Comparison of ENCODE assay signal across 8 cellular contexts in genomic region chr17:19646788-19647696, GRCh38. TPM values are rescaled to one million over a fixed set of nuclear protein-coding genes. Genes with fewer than 3 reads are reported as not detected.
DNase-seq lines count a peak whose midpoint lies in the region; ATAC-seq and TF ChIP-seq lines count a peak whose summit lies in the region.

No MANE protein-coding gene starts in this region.

- peak overlapping the region; percentile 91 to 99 (median 96) for H3K4me3 Mint-ChIP-seq in naive thymus-derived CD4-positive, alpha-beta T cell

- no peaks in the 10 kb centered on the region for H3K79me2 ChIP-seq in OCI-LY3 (ENCODE audit: low read length)

- H3K27ac ChIP-seq in OCI-LY3 (ENCODE audit: low read length), result no peak overlapping the region
- peak overlapping the region; percentile 67 for H3K27ac ChIP-seq in naive thymus-derived CD4-positive, alpha-beta T cell (ENCODE audit: low read depth, low read length)

- H3K4me1 Mint-ChIP-seq in naive thymus-derived CD4-positive, alpha-beta T cell, result peaks cover 29 to 49% (median 44%) of the 10 kb centered on the region in 7 donors

- no peaks in the 10 kb centered on the region for H4K20me1 ChIP-seq in OCI-LY3 (ENCODE audit: insufficient read depth, low read length)

- CTCF ChIA-PET in HEK293T (lab: Yijun Ruan, JAX), result interaction anchor here (0.6 to 3.5 kb wide), 12 partner anchors 16 to 284 kb away, joined by 3 to 13 read pairs (median 4); partner anchors contain the start of gene B9D1
- CTCF ChIA-PET in naive thymus-derived CD4-positive, alpha-beta T cell (lab: Charles Lee), result interaction anchor here (0.6 to 2.1 kb wide), 8 partner anchors 25 to 363 kb away, joined by 3 to 9 read pairs (median 3); no protein-coding TSS in a partner anchor

- H3K4me2 ChIP-seq in OCI-LY3 (ENCODE audit: low read length), result peak overlapping the region; percentile 73

- H3K36me3 ChIP-seq in OCI-LY3 (replicated peaks; ENCODE audit: low read depth, low read length), result no peaks in the 10 kb centered on the region
- peaks cover 0 to 5% (median 0%) of the 10 kb centered on the region in 3 experiments for H3K36me3 ChIP-seq in naive thymus-derived CD4-positive, alpha-beta T cell (ENCODE audit: control insufficient read depth in 2 of 3, insufficient read depth in 3 of 3, low read length in 3 of 3)

- H3K9me3 Mint-ChIP-seq in naive thymus-derived CD4-positive, alpha-beta T cell, result peaks cover 0 to 1% (median 0%) of the 10 kb centered on the region in 11 donors

- intact Hi-C loops in naive thymus-derived CD4-positive, alpha-beta T cell (cut with micrococcal nuclease), result loop anchor here (1.0 to 10.0 kb wide), 7 partner anchors 75 to 792 kb away; partner anchors contain the start of genes AKAP10 (in 1 of the 2), B9D1 (in 1 of the 2), MAPK7 (in 1 of the 2) and PRPSAP2 (in 1 of the 2)

- peaks cover 6% of the 10 kb centered on the region for H3K4me1 ChIP-seq in OCI-LY3 (ENCODE audit: low read length)
- peaks cover 0 to 6% of the 10 kb centered on the region in 2 donors for H3K4me1 ChIP-seq in naive thymus-derived CD4-positive, alpha-beta T cell (ENCODE audit: control insufficient read depth in 2 of 2, insufficient read depth in 2 of 2, low read length in 2 of 2)

- H3K9me3 ChIP-seq in OCI-LY3 (ENCODE audit: insufficient read depth, low read length), result no peaks in the 10 kb centered on the region
- no peaks in the 10 kb centered on the region for H3K9me3 ChIP-seq in naive thymus-derived CD4-positive, alpha-beta T cell (ENCODE audit: control insufficient read depth in 2 of 3, low read length in 3 of 3)

- no peak for TF ChIP-seq CTCF in OCI-LY3 (IDR thresholded peaks at IDR 0.05; ENCODE audit: low read depth, low read length)

- no peaks in the 10 kb centered on the region for H3K27me3 ChIP-seq in OCI-LY3 (ENCODE audit: low read depth, low read length)
- H3K27me3 ChIP-seq in naive thymus-derived CD4-positive, alpha-beta T cell (ENCODE audit: control insufficient read depth in 2 of 2, insufficient read depth in 2 of 2, low read length in 2 of 2), result no peaks in the 10 kb centered on the region

- H3K27me3 Mint-ChIP-seq in naive thymus-derived CD4-positive, alpha-beta T cell, result peaks cover 0 to 24% (median 0%) of the 10 kb centered on the region in 5 donors

- no peak overlapping the region for H2AFZ ChIP-seq in OCI-LY3 (ENCODE audit: low read depth, low read length)

- peaks cover 0 to 3% (median 3%) of the 10 kb centered on the region in 5 donors for H3K36me3 Mint-ChIP-seq in naive thymus-derived CD4-positive, alpha-beta T cell

- DNase-seq in HEK293T (ENCODE audit: extremely low spot score), result no peak
- DNase-seq in dermis microvascular lymphatic vessel endothelial cell (ENCODE audit: low read depth in 2 of 2), result peak; percentile 17 to 54
- DNase-seq in naive thymus-derived CD4-positive, alpha-beta T cell, result peak in 2 of 9 donors; percentile 2 to 9
- DNase-seq in DMS 273 (lab: John Stamatoyannopoulos, UW; ENCODE audit: unreplicated experiment), result no peak
- no peak for DNase-seq in AG08395 (ENCODE audit: low spot score)
- DNase-seq in amygdala (lab: John Stamatoyannopoulos, UW), result no peak

- no peak for ATAC-seq in naive thymus-derived CD4-positive, alpha-beta T cell
- ATAC-seq in GM18517 (IDR thresholded peaks at IDR 0.05; ENCODE audit: unreplicated experiment), result no peak

- peak overlapping the region; percentile 79; the same call in 1 of the 2 replicates for H3K9ac ChIP-seq in OCI-LY3 (ENCODE audit: low read length)

- POLR2A ChIA-PET in HEK293T (lab: Yijun Ruan, JAX), result interaction anchor here (0.5 to 4.3 kb wide), 27 partner anchors 10 to 402 kb away, joined by 3 to 34 read pairs (median 11); partner anchors contain the start of genes B9D1 and SLC47A1
- POLR2A ChIA-PET in naive thymus-derived CD4-positive, alpha-beta T cell (lab: Charles Lee), result interaction anchor here (0.6 to 2.5 kb wide), 10 partner anchors 9 to 331 kb away, joined by 3 to 17 read pairs (median 7); partner anchors contain the start of genes AKAP10 and MAPK7

- H3K4me3 ChIP-seq in OCI-LY3 (ENCODE audit: low read length), result 0 out of 2 replicates have a peak overlapping the region, but pooled peaks have one; percentile 84
- H3K4me3 ChIP-seq in naive thymus-derived CD4-positive, alpha-beta T cell (ENCODE audit: low read length), result no peak overlapping the region

- H3K27ac Mint-ChIP-seq in naive thymus-derived CD4-positive, alpha-beta T cell, result peak overlapping the region; percentile 93 to 98 (median 94)

TF ChIP-seq in HEK293T, 16 proteins besides CTCF, POLR2A, EP300 and RAD21:
- TF ChIP-seq FOXM1 (IDR thresholded peaks at IDR 0.05; ENCODE audit: borderline replicate concordance), result no peak
- TF ChIP-seq PKNOX1 (IDR thresholded peaks at IDR 0.05), result peak; percentile 21; the same call in 1 of the 2 replicates
- no peak for TF ChIP-seq FOXK2 (IDR thresholded peaks at IDR 0.05)
- TF ChIP-seq CTBP1 (IDR thresholded peaks at IDR 0.05; ENCODE audit: borderline replicate concordance), result no peak
TF ChIP-seq in HEK293T: peak in this region for 1.

RNA-seq across cellular contexts. Expression of gene ALDH3A2, which starts 1.5 kb away (rescaled TPM):
- total RNA-seq in dermis microvascular lymphatic vessel endothelial cell, result 23.6 and 43.9 TPM in 2 replicates
- total RNA-seq in naive thymus-derived CD4-positive, alpha-beta T cell, result 10 to 100 TPM; 26.3 to 53.4 (median 32.4) TPM
- 10 to 100 TPM; 25.2 to 26.2 TPM for polyA plus RNA-seq in naive thymus-derived CD4-positive, alpha-beta T cell

Comparison
In these comparisons a context has a peak if more than half of its experiments do, and no peak if none do; other contexts are left out.
1. DNase-seq: peak in dermis microvascular lymphatic vessel endothelial cell (2 of 2); none in HEK293T (single experiment), DMS 273 (single experiment), AG08395 (single experiment) and amygdala (0 of 56).